Comparison of ENCODE assay signal across 8 cellular contexts in the genomic region with DNA sequence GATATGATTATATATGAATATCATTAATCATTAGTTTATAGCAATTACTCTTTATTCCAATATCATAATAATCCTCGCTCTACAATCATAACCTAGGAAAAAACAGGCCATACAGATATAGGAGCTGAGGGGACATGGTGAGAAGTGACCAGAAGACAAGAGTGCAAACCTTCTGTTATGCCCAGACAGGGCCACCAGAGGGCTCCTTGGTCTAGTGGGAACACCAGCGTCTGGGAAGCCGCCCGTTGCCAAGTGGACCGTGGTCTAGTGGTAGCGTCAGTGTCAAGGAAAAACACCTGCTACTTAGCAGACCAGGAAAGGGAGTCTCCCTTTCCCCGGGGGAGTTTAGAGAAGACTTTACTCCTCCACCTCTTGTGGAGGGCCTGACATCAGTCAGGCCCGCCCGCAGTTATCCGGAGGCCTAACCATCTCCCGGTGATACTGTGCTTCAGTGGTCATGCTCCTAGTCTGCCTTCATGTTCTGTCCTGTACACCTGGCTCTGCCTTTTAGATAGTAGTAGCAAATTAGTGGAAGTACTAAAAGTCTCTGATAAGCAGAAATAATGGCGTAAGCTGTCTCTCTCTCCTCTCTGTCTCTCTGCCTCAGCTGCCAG. TPM values are rescaled to one million over a fixed set of nuclear protein-coding genes. Genes with fewer than 3 reads are reported as not detected.
DNase-seq lines count a peak whose midpoint lies in the region; ATAC-seq and TF ChIP-seq lines count a peak whose summit lies in the region.
"Not testable (repeated sequence)": the region's sequence is repeated elsewhere in the genome, so short reads cannot be mapped to it uniquely, and the experiment has no call there.

No MANE protein-coding gene starts in this region.

- not testable (repeated sequence) for H3K27me3 Mint-ChIP-seq in activated CD8-positive, alpha-beta T cell treated with anti-CD3 and anti-CD28 coated beads, Interleukin-2, amount 10 ng/mL, durations not matched to agents 7 days and 5 days (ENCODE audit: low read depth)

- H3K9me2 ChIP-seq in MM.1S (replicated peaks; ENCODE audit: insufficient read depth, low read length); OCI-LY7 (ENCODE audit: insufficient read depth, low read length): not testable (repeated sequence)

- not testable (repeated sequence) for H3K9me3 ChIP-seq in DND-41 (ENCODE audit: insufficient read depth, low read length, severe bottlenecking); MM.1S (replicated peaks; ENCODE audit: insufficient read depth, low read length); OCI-LY7 (ENCODE audit: low read length); thyroid gland

- POLR2A ChIA-PET in OCI-LY7 (lab: Charles Lee) = interaction anchor here (0.6 kb wide), 1 partner anchor 92 kb away, joined by 3 read pairs; no protein-coding TSS in a partner anchor
- POLR2A ChIA-PET in activated CD8-positive, alpha-beta T cell treated with anti-CD3 and anti-CD28 coated beads, Interleukin-2, amount 10 ng/mL, durations not matched to agents 7 days and 5 days (lab: Charles Lee) = interaction anchor here (0.6 to 1.7 kb wide), 2 partner anchors 10 to 84 kb away, joined by 4 to 5 read pairs; a partner anchor contains a TSS

- not testable (repeated sequence) for H3K27ac Mint-ChIP-seq in activated CD8-positive, alpha-beta T cell treated with anti-CD3 and anti-CD28 coated beads, Interleukin-2, amount 10 ng/mL, durations not matched to agents 7 days and 5 days

- H3K27ac ChIP-seq in DND-41 (ENCODE audit: low read length); MM.1S (ENCODE audit: low read length); OCI-LY7 (ENCODE audit: low read depth, low read length, poor library complexity, severe bottlenecking): not testable (repeated sequence)
- H3K27ac ChIP-seq in thyroid gland = peak overlapping the region in 1 of 3 donors; percentile 27

- peaks cover 38% of the 10 kb centered on the region; the same call in 1 of the 2 replicates for H3K36me3 ChIP-seq in DND-41 (ENCODE audit: insufficient read depth, low read length)
- not testable (repeated sequence) for H3K36me3 ChIP-seq in MM.1S (replicated peaks; ENCODE audit: insufficient read depth, low read length)
- peaks cover 12% of the 10 kb centered on the region; the same call in 1 of the 2 replicates for H3K36me3 ChIP-seq in OCI-LY7 (ENCODE audit: insufficient read depth, low read length)
- peaks cover 38 to 50% of the 10 kb centered on the region in 2 donors for H3K36me3 ChIP-seq in thyroid gland

- not testable (repeated sequence) for H3K9me3 Mint-ChIP-seq in activated CD8-positive, alpha-beta T cell treated with anti-CD3 and anti-CD28 coated beads, Interleukin-2, amount 10 ng/mL, durations not matched to agents 7 days and 5 days (ENCODE audit: insufficient read depth)

- not testable (repeated sequence) for H3K4me2 ChIP-seq in DND-41 (ENCODE audit: insufficient read depth, low read length); MM.1S (ENCODE audit: low read depth, low read length); OCI-LY7 (ENCODE audit: low read length)

- not testable (repeated sequence) for H3K4me3 ChIP-seq in DND-41 (ENCODE audit: low read depth in 1 of 2, low read length in 2 of 2); MM.1S (ENCODE audit: low read length); OCI-LY7 (ENCODE audit: low read depth, low read length, poor library complexity, severe bottlenecking); thyroid gland (replicated peaks in 1 of 3)

- not testable (repeated sequence) for H3K4me3 Mint-ChIP-seq in activated CD8-positive, alpha-beta T cell treated with anti-CD3 and anti-CD28 coated beads, Interleukin-2, amount 10 ng/mL, durations not matched to agents 7 days and 5 days

- H3K4me1 ChIP-seq in DND-41 (ENCODE audit: insufficient read depth, low read length); MM.1S (ENCODE audit: low read length); thyroid gland: not testable (repeated sequence)
- H3K4me1 ChIP-seq in OCI-LY7 (ENCODE audit: insufficient read depth, low read length, poor library complexity, severe bottlenecking) = peaks cover 33% of the 10 kb centered on the region

- 39 to 41% methylated on average over 7 to 10 of the region's 12 CpGs for WGBS in thyroid gland, 2 donors

- not testable (repeated sequence) for H3K4me1 Mint-ChIP-seq in activated CD8-positive, alpha-beta T cell treated with anti-CD3 and anti-CD28 coated beads, Interleukin-2, amount 10 ng/mL, durations not matched to agents 7 days and 5 days (ENCODE audit: low read depth)

- not testable (repeated sequence) for H4K20me1 ChIP-seq in DND-41 (ENCODE audit: insufficient read depth, low read length); MM.1S (ENCODE audit: insufficient read depth, low read length); OCI-LY7 (ENCODE audit: insufficient read depth, low read length)

- intact Hi-C loops in OCI-LY7 (cut with micrococcal nuclease; ENCODE audit: unreplicated experiment) = loop anchor here (1.0 to 5.0 kb wide), 4 partner anchors 60 to 140 kb away; a partner anchor contains a TSS
- intact Hi-C loops in posterior vena cava (cut with DNase I); thyroid gland (cut with DNase I): not testable (repeated sequence)

- CTCF ChIA-PET in OCI-LY7 (lab: Charles Lee; ENCODE audit: unreplicated experiment) = interaction anchor here (0.6 kb wide), 1 partner anchor 92 kb away, joined by 3 read pairs; no protein-coding TSS in a partner anchor
- CTCF ChIA-PET in activated CD8-positive, alpha-beta T cell treated with anti-CD3 and anti-CD28 coated beads, Interleukin-2, amount 10 ng/mL, durations not matched to agents 7 days and 5 days (lab: Charles Lee) = interaction anchor here (1.0 to 1.5 kb wide), 7 partner anchors 9 to 49 kb away, joined by 3 to 5 read pairs (median 3); a partner anchor contains a TSS

- H3K27me3 ChIP-seq in DND-41 (ENCODE audit: insufficient read depth, low read length, poor library complexity); MM.1S (replicated peaks; ENCODE audit: insufficient read depth, low read length); thyroid gland: not testable (repeated sequence)

- not testable (repeated sequence) for H3K79me2 ChIP-seq in DND-41 (ENCODE audit: insufficient read depth, low read length); MM.1S (ENCODE audit: low read length); OCI-LY7 (ENCODE audit: insufficient read depth, low read depth, low read length)

- BruUV-seq in OCI-LY7 (replicated peaks; lab: Mats Ljungman, UMichigan) = not testable (repeated sequence)

- TF ChIP-seq CTCF in DND-41 (IDR thresholded peaks at IDR 0.05; ENCODE audit: borderline replicate concordance, extremely low read depth, low read length, poor library complexity, severe bottlenecking) (peak; percentile 60), MM.1S (IDR thresholded peaks at IDR 0.05; ENCODE audit: low read length) (peak; percentile 51), OCI-LY7 (conservative IDR thresholded peaks at IDR 0.05; ENCODE audit: low read length) (peak; percentile 79), thyroid gland (IDR thresholded peaks at IDR 0.05) (peak; percentile 44 to 87 (median 70))

- H3K9ac ChIP-seq in DND-41 (ENCODE audit: low read depth, low read length); MM.1S (ENCODE audit: low read length): not testable (repeated sequence)

- not testable (repeated sequence) for H2AFZ ChIP-seq in DND-41 (ENCODE audit: low read depth, low read length); MM.1S (ENCODE audit: low read length); OCI-LY7 (ENCODE audit: low read length)

- TF ChIP-seq POLR2A in thyroid gland (IDR thresholded peaks at IDR 0.05) = not testable (repeated sequence)

- DNase-seq in DND-41 (peak; percentile 53), MM.1S (peak; percentile 53), OCI-LY7 (ENCODE audit: low spot score) (peak; percentile 74), cerebellar cortex (ENCODE audit: low spot score) (peak; percentile 84), iPS DF 4.7 (ENCODE audit: extremely low read depth, low spot score) (peak; percentile 28), posterior vena cava (ENCODE audit: low spot score) (peak; percentile 94), thyroid gland (peak; percentile 96)
- peak; percentile 71 for DNase-seq in activated CD8-positive, alpha-beta T cell treated with anti-CD3 and anti-CD28 coated beads, Interleukin-2, amount 10 ng/mL, durations not matched to agents 7 days and 5 days

- ATAC-seq in DND-41 (ENCODE audit: insufficient read depth, low read depth); activated CD8-positive, alpha-beta T cell treated with anti-CD3 and anti-CD28 coated beads, Interleukin-2, amount 10 ng/mL, durations not matched to agents 7 days and 5 days: not testable (repeated sequence)

- peaks cover 13% of the 10 kb centered on the region for H3K36me3 Mint-ChIP-seq in activated CD8-positive, alpha-beta T cell treated with anti-CD3 and anti-CD28 coated beads, Interleukin-2, amount 10 ng/mL, durations not matched to agents 7 days and 5 days (ENCODE audit: low read depth)

- H3F3A ChIP-seq in MM.1S (ENCODE audit: insufficient read depth, low read length) = not testable (repeated sequence)

RNA-seq across cellular contexts. Expression of a gene that starts 26.5 kb away (rescaled TPM):
- total RNA-seq in OCI-LY7 (2014; rRNA removed; shearing (Covaris generic)) = 7.6 and 8.9 TPM in 2 replicates
- 7.7 and 7.8 TPM in 2 replicates for total RNA-seq in OCI-LY7 (2022)
- total RNA-seq in activated CD8-positive, alpha-beta T cell treated with anti-CD3 and anti-CD28 coated beads, Interleukin-2, amount 10 ng/mL, durations not matched to agents 7 days and 5 days = 10 to 100 TPM; 15.4 to 16.1 TPM
- 10 to 100 TPM; 20.9 to 25.8 TPM for total RNA-seq in posterior vena cava
- 10 to 100 TPM; 24.6 to 31.6 (median 29.4) TPM for total RNA-seq in thyroid gland

RNA-seq across cellular contexts. Expression of a gene that starts 32.0 kb away (rescaled TPM):
- not detected in 2 replicates for total RNA-seq in OCI-LY7 (2014; rRNA removed; shearing (Covaris generic))
- not detected in 2 replicates for total RNA-seq in OCI-LY7 (2022)
- total RNA-seq in activated CD8-positive, alpha-beta T cell treated with anti-CD3 and anti-CD28 coated beads, Interleukin-2, amount 10 ng/mL, durations not matched to agents 7 days and 5 days = not detected
- total RNA-seq in posterior vena cava = not detected
- not detected for total RNA-seq in thyroid gland

RNA-seq across cellular contexts. Expression of a gene that starts 49.9 kb away (rescaled TPM):
- total RNA-seq in OCI-LY7 (2014; rRNA removed; shearing (Covaris generic)) = 42.7 and 50.6 TPM in 2 replicates
- total RNA-seq in OCI-LY7 (2022) (59.4 and 74.0 TPM in 2 replicates), posterior vena cava (1 to 10 TPM in 1 of 2 donors, under 1 TPM in 1; 0.81 to 1.0 TPM), thyroid gland (1 to 10 TPM; 1.3 to 4.7 (median 1.4) TPM)
- total RNA-seq in activated CD8-positive, alpha-beta T cell treated with anti-CD3 and anti-CD28 coated beads, Interleukin-2, amount 10 ng/mL, durations not matched to agents 7 days and 5 days = 10 to 100 TPM; 92.6 to 94.6 TPM

Comparison
In these comparisons a context has a peak if more than half of its experiments do, and no peak if none do; other contexts are left out.
1. DNase-seq: peak in every context shown above with its lines; median percentile 96 in thyroid gland; 94 in posterior vena cava; 84 in cerebellar cortex; 74 in OCI-LY7; 71 in activated CD8-positive, alpha-beta T cell treated with anti-CD3 and anti-CD28 coated beads, Interleukin-2, amount 10 ng/mL, durations not matched to agents 7 days and 5 days; 53 in DND-41; 53 in MM.1S; 28 in iPS DF 4.7.
2. RNA of a gene that starts 49.9 kb away (total RNA-seq): 92.6 to 94.6 TPM in activated CD8-positive, alpha-beta T cell treated with anti-CD3 and anti-CD28 coated beads, Interleukin-2, amount 10 ng/mL, durations not matched to agents 7 days and 5 days and 42.7 to 74.0 TPM in OCI-LY7; 1.3 to 4.7 TPM in thyroid gland and 0.81 to 1.0 TPM in posterior vena cava; every median in the first group is over 4 times any median in the second.
3. Peak in every context shown above with its lines, with median percentiles within 50 percentile points of each other: CTCF ChIP-seq.